Comparison of ENCODE assay signal across 8 cellular contexts in the genomic region with DNA sequence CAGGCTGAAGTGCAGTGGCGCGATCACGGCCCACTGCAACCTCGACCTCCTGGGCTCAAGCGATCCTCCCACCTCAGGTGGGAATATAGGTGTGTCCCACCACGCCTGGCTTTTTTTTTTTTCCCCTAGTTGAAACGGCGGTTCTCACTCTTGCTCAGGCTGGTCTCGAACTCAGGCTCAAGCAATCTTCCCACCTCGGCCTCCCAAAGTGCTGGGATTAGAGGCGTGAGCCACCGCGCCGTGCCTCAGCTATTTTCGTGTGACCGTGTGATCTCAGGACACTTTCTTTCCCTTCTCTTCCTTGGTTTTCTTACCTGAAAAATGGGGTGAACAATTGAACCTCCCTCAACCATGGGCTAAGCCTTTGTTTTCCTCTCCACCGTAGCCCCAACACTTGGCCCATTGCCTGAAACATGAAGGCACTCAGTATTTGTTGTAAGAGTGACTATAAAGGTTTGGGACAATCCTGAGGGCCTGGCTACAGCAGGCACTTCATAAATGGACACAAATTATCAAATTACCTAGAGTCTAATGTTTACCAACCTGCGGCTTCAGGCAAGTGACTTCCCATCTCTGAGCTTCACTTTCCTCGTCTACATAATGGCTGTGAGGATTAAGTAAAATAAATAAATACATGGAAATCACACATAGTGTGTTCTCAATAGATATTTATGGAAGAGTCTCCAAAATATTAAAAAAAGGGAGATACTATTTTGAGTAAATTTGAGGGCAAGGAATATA. TPM values are rescaled to one million over a fixed set of nuclear protein-coding genes. Genes with fewer than 3 reads are reported as not detected.
DNase-seq lines count a peak whose midpoint lies in the region; ATAC-seq and TF ChIP-seq lines count a peak whose summit lies in the region.

No MANE protein-coding gene starts in this region.

- DNase-seq in DND-41, result no peak
- no peak for DNase-seq in HFFc6
- DNase-seq in NCI-H69 (lab: John Stamatoyannopoulos, UW), result peak; percentile 93
- no peak for DNase-seq in colonic mucosa
- no peak for DNase-seq in nephron progenitor cell
- DNase-seq in effector CD4-positive, alpha-beta T cell, result no peak

- peaks cover 52% of the 10 kb centered on the region for H3K4me1 Mint-ChIP-seq in HFFc6 (ENCODE audit: low read depth)
- H3K4me1 Mint-ChIP-seq in nephron progenitor cell, result peaks cover 61% of the 10 kb centered on the region

- H3K4me1 ChIP-seq in DND-41 (ENCODE audit: insufficient read depth, low read length) (peaks cover 21% of the 10 kb centered on the region), colonic mucosa (peaks cover 5% of the 10 kb centered on the region)

- H3K9ac ChIP-seq in DND-41 (ENCODE audit: low read depth, low read length) (peak overlapping the region; percentile 60), colonic mucosa (ENCODE audit: low read depth in 2 of 2, low read length in 2 of 2) (peak overlapping the region; percentile 63 to 81)

- H3K27ac Mint-ChIP-seq in HFFc6 (peak overlapping the region; percentile 93), nephron progenitor cell (peak overlapping the region; percentile 90)

- H3K4me3 Mint-ChIP-seq in HFFc6 (peak overlapping the region; percentile 84), nephron progenitor cell (peak overlapping the region; percentile 84)

- H3K36me3 Mint-ChIP-seq in HFFc6 (ENCODE audit: low read depth) (peaks cover 9% of the 10 kb centered on the region; the same call in 1 of the 2 replicates), nephron progenitor cell (ENCODE audit: low read depth) (peaks cover 8% of the 10 kb centered on the region)

- H3K27me3 Mint-ChIP-seq in HFFc6 (ENCODE audit: insufficient read depth), result peaks cover 16% of the 10 kb centered on the region
- no peaks in the 10 kb centered on the region for H3K27me3 Mint-ChIP-seq in nephron progenitor cell (ENCODE audit: low read depth, poor library complexity)

- peak overlapping the region; percentile 82 for H3K4me2 ChIP-seq in DND-41 (ENCODE audit: insufficient read depth, low read length)

- peaks cover 7% of the 10 kb centered on the region; the same call in 1 of the 2 replicates for H3K9me3 Mint-ChIP-seq in HFFc6
- H3K9me3 Mint-ChIP-seq in nephron progenitor cell, result no peaks in the 10 kb centered on the region

- H3K27ac ChIP-seq in DND-41 (ENCODE audit: low read length), result peak overlapping the region; percentile 69
- peak overlapping the region; percentile 89 for H3K27ac ChIP-seq in colonic mucosa

- H3K9me3 ChIP-seq in DND-41 (ENCODE audit: insufficient read depth, low read length, severe bottlenecking), result no peaks in the 10 kb centered on the region
- H3K9me3 ChIP-seq in colonic mucosa, result no peaks in the 10 kb centered on the region

- H4K20me1 ChIP-seq in DND-41 (ENCODE audit: insufficient read depth, low read length), result no peaks in the 10 kb centered on the region

- intact Hi-C loops in colonic mucosa (cut with DNase I), result no loop called here

- H3K4me3 ChIP-seq in DND-41 (ENCODE audit: low read depth in 1 of 2, low read length in 2 of 2) (peak overlapping the region; percentile 14 to 64; a peak in 3 of 4 replicates), colonic mucosa (peak overlapping the region; percentile 45)

- TF ChIP-seq CTCF in DND-41 (IDR thresholded peaks at IDR 0.05; ENCODE audit: borderline replicate concordance, extremely low read depth, low read length, poor library complexity, severe bottlenecking), result no peak
- no peak for TF ChIP-seq CTCF in HFFc6 (IDR thresholded peaks at IDR 0.05)
- TF ChIP-seq CTCF in colonic mucosa (IDR thresholded peaks at IDR 0.05), result no peak
- no peak for TF ChIP-seq CTCF in nephron progenitor cell (IDR thresholded peaks at IDR 0.05)

- no peaks in the 10 kb centered on the region for H3K27me3 ChIP-seq in DND-41 (ENCODE audit: insufficient read depth, low read length, poor library complexity)
- H3K27me3 ChIP-seq in colonic mucosa, result no peaks in the 10 kb centered on the region

- H3K36me3 ChIP-seq in DND-41 (ENCODE audit: insufficient read depth, low read length) (peaks cover 17% of the 10 kb centered on the region), colonic mucosa (no peaks in the 10 kb centered on the region)

- ATAC-seq in DND-41 (ENCODE audit: insufficient read depth, low read depth) (no peak; the same call in 2 of the 3 replicates), HG02970 (IDR thresholded peaks at IDR 0.05; ENCODE audit: low FRiP score, unreplicated experiment) (no peak), esophagus mucosa (no peak)

- H2AFZ ChIP-seq in DND-41 (ENCODE audit: low read depth, low read length), result peak overlapping the region; percentile 83

- no peaks in the 10 kb centered on the region for H3K79me2 ChIP-seq in DND-41 (ENCODE audit: insufficient read depth, low read length)

RNA-seq across cellular contexts. Expression of a gene that starts 31.4 kb away (rescaled TPM):
- 100 to 1,000 TPM; 397 to 487 (median 452) TPM for total RNA-seq in HFFc6 (2021; fragmentation: NEBNext Ultra II Directional; extraction: Animal tissue kit (Norgen Biotek cat#: 25700))
- total RNA-seq in colonic mucosa (100 to 1,000 TPM; 134 to 179 TPM), esophagus mucosa (299 TPM)

RNA-seq across cellular contexts. Expression of a gene that starts 59.5 kb away (rescaled TPM):
- 100 to 1,000 TPM; 265 to 332 (median 284) TPM for total RNA-seq in HFFc6 (2021; fragmentation: NEBNext Ultra II Directional; extraction: Animal tissue kit (Norgen Biotek cat#: 25700))
- total RNA-seq in colonic mucosa, result 100 to 1,000 TPM; 107 to 179 TPM
- 232 TPM for total RNA-seq in esophagus mucosa
